Comparison of ENCODE assay signal across 14 cellular contexts in genomic region chr12:1360812-1361211, GRCh38.
A peak's percentile ranks its signal among the peaks of the same experiment; 100 is the strongest.
DNase-seq lines count a peak whose midpoint lies in the region; ATAC-seq, FAIRE-seq and TF ChIP-seq lines count a peak whose summit lies in the region.
"Had no signal": no experiment of that assay in that cellular context is flagged by ENCODE, and none has a peak within 500 bp of the region (broad histone marks: within the 10 kb centered on the region; RNA-seq: fewer than 3 reads in every experiment).

No MANE protein-coding gene starts in this region.

- H3K9me3 ChIP-seq in GM23248 (ENCODE audit: low read depth), result no peaks in the 10 kb centered on the region

- no peaks in the 10 kb centered on the region for H3K27me3 ChIP-seq in GM23248 (replicated peaks; ENCODE audit: insufficient read depth)

- no peak for TF ChIP-seq CTCF in foreskin fibroblast (IDR thresholded peaks at IDR 0.05; ENCODE audit: low read depth, low read length)

- H2AFZ ChIP-seq in GM23248, result no peak overlapping the region

- in situ Hi-C loops in GM23248 (cut with MboI), result no loop called here

- peaks cover 10% of the 10 kb centered on the region for H3F3A ChIP-seq in GM23248 (ENCODE audit: insufficient read depth)

- no peak overlapping the region for H3K9ac ChIP-seq in GM23248

- peak; percentile 85 for DNase-seq in GM23248
- peak; percentile 25 for DNase-seq in T1000 (lab: John Stamatoyannopoulos, UW)
- peak; percentile 76 to 83 for DNase-seq in foreskin fibroblast
- peak; percentile 71 for DNase-seq in urothelium cell line (ENCODE audit: low spot score)
- no peak for DNase-seq in cortex of kidney (lab: John Stamatoyannopoulos, UW)
- DNase-seq: activated effector memory CD4-positive, alpha-beta T cell treated with Interleukin-2 at 50 U/mL for 16 hours; aorta; CD4-positive, alpha-beta T cell; NCI-H1694 treated with DMSO at 0.1 percent for 48 hours; NCI-H510A; PC-3 had no signal

- H3K79me2 ChIP-seq in GM23248 (ENCODE audit: insufficient read depth), result 0 out of 2 replicates have a peak, but pooled peaks cover 2% of the 10 kb centered on the region

- peak overlapping the region; percentile 70 for H3K27ac ChIP-seq in GM23248

- ATAC-seq in GM19395 (IDR thresholded peaks at IDR 0.05; ENCODE audit: unreplicated experiment) (no peak), HG03342 (IDR thresholded peaks at IDR 0.05; ENCODE audit: unreplicated experiment) (no peak)
- ATAC-seq: PC-3 had no signal

- peaks cover 33% of the 10 kb centered on the region for H3K4me1 ChIP-seq in GM23248 (ENCODE audit: insufficient read depth)

- H4K20me1 ChIP-seq in GM23248 (ENCODE audit: insufficient read depth), result no peaks in the 10 kb centered on the region

- no peaks in the 10 kb centered on the region for H3K36me3 ChIP-seq in GM23248 (ENCODE audit: low read depth)

- FAIRE-seq in urothelium cell line (lab: Jason Lieb, UNC), result no peak
- FAIRE-seq: GM12892 had no signal

- H3K4me3 ChIP-seq in GM23248 (no peak overlapping the region), foreskin fibroblast (ENCODE audit: low read depth in 1 of 2, low read length in 2 of 2) (no peak overlapping the region)

- H3K9me2 ChIP-seq in GM23248 (ENCODE audit: insufficient read depth), result no peaks in the 10 kb centered on the region

- H3K4me2 ChIP-seq in GM23248 (ENCODE audit: unreplicated experiment), result peak overlapping the region; percentile 62

- WGBS in GM23248 (ENCODE audit: low coverage in 1 of 2, low lambda C conversion rate in 2 of 2, missing lambda C conversion rate in 2 of 2), 2 experiments, result 39 to 46% methylated on average over 1 of the region's 1 CpG
